ENCODE assay signal across 8 cellular contexts in the genomic region with DNA sequence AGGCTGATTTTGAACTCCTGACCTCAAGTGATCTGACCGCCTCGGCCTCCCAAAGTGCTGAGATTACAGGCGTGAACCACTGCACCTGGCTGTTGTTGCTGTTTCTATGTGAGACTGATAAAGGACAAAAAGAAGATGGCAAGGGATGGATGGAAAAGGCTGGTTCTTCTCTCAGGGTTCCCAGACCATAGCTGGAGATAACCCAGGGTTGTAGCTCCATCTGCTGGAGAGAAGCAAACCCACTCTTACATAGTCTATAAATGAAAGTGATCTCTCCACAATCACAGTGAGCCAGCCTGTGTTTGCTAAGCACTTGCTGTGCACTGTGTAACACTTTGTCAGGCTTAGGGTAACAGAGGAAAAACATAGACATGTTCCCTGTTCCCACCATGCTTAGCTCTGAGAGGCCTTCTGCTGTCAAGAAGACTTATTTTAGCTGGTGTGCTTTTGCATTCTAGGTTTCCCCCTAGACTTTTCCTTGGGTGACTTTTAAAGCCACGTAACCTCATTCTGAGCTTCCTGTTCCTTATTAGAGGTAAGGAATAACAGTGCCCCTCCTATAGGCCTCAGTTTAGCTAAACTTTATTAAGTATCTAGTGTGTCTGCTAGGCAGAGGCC. TPM values are rescaled to one million over a fixed set of nuclear protein-coding genes. Genes with fewer than 3 reads are reported as not detected.
DNase-seq lines count a peak whose midpoint lies in the region; ATAC-seq and TF ChIP-seq lines count a peak whose summit lies in the region.

No MANE protein-coding gene starts in this region.

- H3K27ac ChIP-seq in thyroid gland, result no peak overlapping the region

- no peak overlapping the region for H3K4me3 ChIP-seq in thyroid gland (replicated peaks in 1 of 3)

- H3K27me3 ChIP-seq in thyroid gland, result no peaks in the 10 kb centered on the region

- H3K27ac Mint-ChIP-seq in nephron progenitor cell, result peak overlapping the region; percentile 55

- no peaks in the 10 kb centered on the region for H3K9me3 ChIP-seq in thyroid gland

- H3K36me3 Mint-ChIP-seq in nephron progenitor cell (ENCODE audit: low read depth), result no peaks in the 10 kb centered on the region

- H3K36me3 ChIP-seq in thyroid gland, result no peaks in the 10 kb centered on the region

- peaks cover 67% of the 10 kb centered on the region for H3K4me1 Mint-ChIP-seq in nephron progenitor cell

- 63 to 74% methylated on average over 4 of the region's 4 CpGs for WGBS in thyroid gland, 2 donors

- DNase-seq in DMS153 (lab: John Stamatoyannopoulos, UW) (peak; percentile 74), HPDE6-E6E7 (ENCODE audit: extremely low spot score) (peak; percentile 70), NOMO-1 treated with DMSO at 0.1 percent for 48 hours (lab: John Stamatoyannopoulos, UW; ENCODE audit: unreplicated experiment) (peak; percentile 65), activated T-cell treated with anti-CD3 and anti-CD28 coated beads for 24 hours (ENCODE audit: low read depth) (peak; percentile 38), fibroblast of gingiva (ENCODE audit: low read depth) (peak; percentile 74), nephron progenitor cell (peak; percentile 48), thyroid gland (peak; percentile 59 to 62)

- no peak overlapping the region for H3K4me3 Mint-ChIP-seq in nephron progenitor cell

- H3K9me3 Mint-ChIP-seq in nephron progenitor cell, result no peaks in the 10 kb centered on the region

- intact Hi-C loops in thyroid gland (cut with DNase I), result loop anchor here (10.0 kb wide), 1 partner anchor 139 kb away; the partner anchor contains the start of gene GCC2

- ATAC-seq in GM21360 (IDR thresholded peaks at IDR 0.05; ENCODE audit: unreplicated experiment), result peak; percentile 69

- no peak for TF ChIP-seq POLR2A in thyroid gland (IDR thresholded peaks at IDR 0.05)

- H3K27me3 Mint-ChIP-seq in nephron progenitor cell (ENCODE audit: low read depth, poor library complexity), result no peaks in the 10 kb centered on the region

- TF ChIP-seq CTCF in nephron progenitor cell (IDR thresholded peaks at IDR 0.05) (peak; percentile 76), thyroid gland (IDR thresholded peaks at IDR 0.05) (peak; percentile 33 to 79 (median 77))

- peaks cover 4 to 22% of the 10 kb centered on the region in 2 donors for H3K4me1 ChIP-seq in thyroid gland

RNA-seq across cellular contexts. Expression of gene LIMS1, which starts 49.7 kb away (rescaled TPM):
- 100 to 1,000 TPM in 2 of 4 donors, 10 to 100 TPM in 2; 73.1 to 117 (median 92.5) TPM for total RNA-seq in thyroid gland
